ENCODE assay signal across 19 cellular contexts in genomic region chr1:195197116-195197515, GRCh38.
"Had no signal": no experiment of that assay in that cellular context is flagged by ENCODE, and none has a peak within 500 bp of the region (broad histone marks: within the 10 kb centered on the region; RNA-seq: fewer than 3 reads in every experiment).

No MANE protein-coding gene starts in this region.

- H3K4me3 ChIP-seq: PC-9 had no signal

- H3K9ac ChIP-seq: SK-N-SH had no signal

- H3K9me3 ChIP-seq: SK-N-SH had no signal

- H3K27ac ChIP-seq: PC-9, RWPE1 had no signal

- H3K4me2 ChIP-seq: PC-9, SK-N-SH had no signal

- DNase-seq: Kasumi-1, KBM-7, MM.1S, NCI-H1092 treated with DMSO at 0.1 percent for 48 hours, NCI-H1436 treated with DMSO at 0.1 percent for 48 hours, NCI-H1694 treated with DMSO at 0.1 percent for 48 hours, NCI-H1930, NCI-H2081, NCI-H2107, NCI-H2227 treated with DMSO at 0.1 percent for 48 hours, NCI-H524, NCI-H526 treated with DMSO at 0.1 percent for 48 hours, NCI-H748 treated with DMSO at 0.1 percent for 48 hours, OCI-M1, PC-9, SHP77, SK-N-SH, T-helper 1 cell had no signal

- H3K9me2 ChIP-seq: SK-N-SH had no signal
